In genomic region chr12:6374028-6374780, GRCh38 we compare ENCODE assay signal across 1 cellular context.
TF ChIP-seq lines count a peak whose summit lies in the region.

No MANE protein-coding gene starts in this region.

TF ChIP-seq in H1, 55 proteins besides CTCF, POLR2A, EP300 and RAD21:
- TF ChIP-seq SAP30 (IDR thresholded peaks at IDR 0.05; ENCODE audit: insufficient read depth, insufficient replicate concordance, low read length) (peak; percentile 94), MAX (IDR thresholded peaks at IDR 0.05) (0 out of 2 replicates have a peak, but pooled peaks have one; percentile 11), KDM4A (IDR thresholded peaks at IDR 0.05; ENCODE audit: low read depth, low read length, severe bottlenecking) (peak; percentile 32), CBX8 (IDR thresholded peaks at IDR 0.05; ENCODE audit: borderline replicate concordance, low read depth, low read length) (no peak), SIN3A (conservative IDR thresholded peaks at IDR 0.05 in 1 of 2, IDR thresholded peaks at IDR 0.05 in 1 of 2; ENCODE audit: low read depth in 1 of 2, low read length in 2 of 2) (0 out of 4 replicates have a peak, but pooled peaks of 1 of the 2 experiments have one; percentile 35), CTBP2 (IDR thresholded peaks at IDR 0.05; ENCODE audit: borderline replicate concordance, insufficient read depth, insufficient read length, low read length) (no peak), POLR2AphosphoS5 (IDR thresholded peaks at IDR 0.05; ENCODE audit: low read depth, low read length) (peak; percentile 14; the same call in 1 of the 2 replicates), PHF8 (conservative IDR thresholded peaks at IDR 0.05; ENCODE audit: low read depth, low read length) (no peak)
